26 cellular contexts compared by ENCODE assay signal in the genomic region with DNA sequence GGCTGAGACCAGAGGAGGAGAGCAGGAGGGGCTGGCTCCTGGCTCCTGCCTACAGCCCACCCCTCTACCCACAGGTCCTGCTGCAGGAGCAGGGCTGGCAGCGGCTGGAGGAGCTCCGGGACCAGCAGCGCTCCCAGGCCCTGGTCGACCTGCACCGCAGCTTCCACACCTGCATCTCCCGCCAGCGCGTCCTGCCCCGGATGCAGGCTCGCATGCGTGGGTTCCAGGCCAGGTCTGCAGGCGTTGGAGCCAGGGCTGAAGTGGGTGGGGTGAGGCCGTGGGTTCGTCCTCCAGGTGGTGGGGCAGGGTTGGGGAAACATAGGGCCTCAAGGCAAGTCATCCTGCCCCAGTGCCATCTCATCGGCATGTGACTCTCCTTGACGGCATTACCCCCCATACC. TPM values are rescaled to one million over a fixed set of nuclear protein-coding genes. Genes with fewer than 3 reads are reported as not detected.
"Had no signal": no experiment of that assay in that cellular context is flagged by ENCODE, and none has a peak within 500 bp of the region (broad histone marks: within the 10 kb centered on the region; RNA-seq: fewer than 3 reads in every experiment).

No MANE protein-coding gene starts in this region.

- H3K4me1 ChIP-seq: lower lobe of right lung, uterus had no signal

- ATAC-seq: left cardiac atrium; left lobe of liver; lower lobe of right lung; naive thymus-derived CD8-positive, alpha-beta T cell; right cardiac atrium; sciatic nerve; stimulated activated memory B cell treated with anti-CD40 and anti-IgM and Interleukin-4, amounts not matched to agents 10 μg/mL and 1 μg/mL and 100 μg/mL, for 72 hours; stimulated activated naive CD8-positive, alpha-beta T cell treated with anti-CD3 and anti-CD28 coated beads, Interleukin-15, amount 100 ng/mL, for 72 hours had no signal

- DNase-seq: heart right ventricle; islet precursor cell; kidney glomerular epithelial cell; left cardiac atrium; lower lobe of right lung; mammary epithelial cell; mesenchymal stem cell; naive thymus-derived CD8-positive, alpha-beta T cell; occipital lobe; retina; stimulated activated CD4-positive, alpha-beta T cell treated with anti-CD3 and anti-CD28 coated beads, Interleukin-4, amount 100 ng/mL, for 4 hours; stimulated activated CD8-positive, alpha-beta memory T cell treated with anti-CD3 and anti-CD28 coated beads, Interleukin-4, amount 100 ng/mL, for 48 hours; stimulated activated naive CD4-positive, alpha-beta T cell treated with Interleukin-2 at 50 U/mL for 16 hours; stimulated activated naive CD8-positive, alpha-beta T cell treated with anti-CD3 and anti-CD28 coated beads, Interleukin-15, amount 100 ng/mL, for 72 hours; substantia nigra; uterus had no signal

- H2AFZ ChIP-seq: hepatocyte had no signal

- H3K27ac ChIP-seq: heart right ventricle, hepatocyte, lower lobe of right lung, neutrophil, ovary, skin epidermis, tibial nerve, uterus had no signal

- H3K4me2 ChIP-seq: hepatocyte had no signal

- H3K27me3 ChIP-seq: heart right ventricle, hepatocyte, neutrophil, ovary, tibial nerve, uterus had no signal

- H3K4me3 ChIP-seq: heart right ventricle, hepatocyte, lower lobe of right lung, ovary, skin epidermis, tibial nerve, uterus had no signal

- H3K36me3 ChIP-seq: ovary, uterus had no signal

- H3K9me3 ChIP-seq: heart right ventricle, lower lobe of right lung, neutrophil, ovary, tibial nerve, uterus had no signal

RNA-seq across cellular contexts. Expression of a gene that starts 27.4 kb away (rescaled TPM):
- total RNA-seq: mammary epithelial cell, neural crest cell had no signal
